In the genomic region with DNA sequence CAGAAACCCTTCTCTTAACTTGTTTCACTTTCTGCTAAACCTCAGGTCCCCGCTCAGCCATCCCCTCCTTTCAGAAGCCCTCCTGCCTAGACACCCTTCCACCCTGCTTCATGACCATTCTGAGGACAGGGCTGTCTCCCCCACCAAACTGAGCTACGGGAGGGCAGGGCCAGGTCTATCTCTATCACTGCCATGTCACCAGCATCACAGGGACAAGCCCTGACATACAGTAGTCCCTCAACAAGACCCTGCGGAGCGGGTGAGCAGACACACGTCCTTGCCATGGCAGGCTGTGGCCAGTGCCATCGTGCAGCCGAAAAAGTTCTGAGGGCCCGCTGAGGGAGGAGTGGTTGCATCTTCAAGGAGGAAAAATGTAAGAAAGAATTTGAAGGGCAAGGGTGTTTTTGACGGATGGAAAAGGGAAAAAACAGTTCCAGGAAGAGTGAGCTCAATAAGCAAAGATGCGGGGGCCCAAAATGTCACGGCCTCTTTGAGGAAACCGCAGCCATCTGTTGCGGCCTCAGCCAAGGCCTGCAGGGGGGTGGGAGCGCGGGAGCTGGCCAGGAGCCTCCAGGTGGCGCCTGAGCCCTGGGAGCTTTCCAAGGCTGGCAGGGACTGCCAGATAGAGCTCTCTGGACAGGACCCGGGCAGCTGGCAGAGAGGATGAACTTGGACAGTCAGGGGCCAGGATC, we compare ENCODE assay signal across 6 cellular contexts. TPM values are rescaled to one million over a fixed set of nuclear protein-coding genes. Genes with fewer than 3 reads are reported as not detected.
DNase-seq lines count a peak whose midpoint lies in the region; ATAC-seq, FAIRE-seq and TF ChIP-seq lines count a peak whose summit lies in the region.

No MANE protein-coding gene starts in this region.

- DNase-seq in NCI-H226 (peak; percentile 58), K562 (ENCODE audit: extremely low read depth in 1 of 4, low spot score in 3 of 4) (peak; percentile 65 to 81 (median 73)), neural crest cell (ENCODE audit: low read depth, low spot score) (peak; percentile 45)

- FAIRE-seq in K562 (lab: Jason Lieb, UNC), result no peak

- H3K4me3 Mint-ChIP-seq in neural crest cell, result no peak overlapping the region

- no TSS peak for BruUV-seq in K562 (replicated peaks; lab: Mats Ljungman, UMichigan)

- no peak overlapping the region for H3K4me3 ChIP-seq in K562

- H3K27me3 Mint-ChIP-seq in neural crest cell (ENCODE audit: low read depth), result no peaks in the 10 kb centered on the region

- H3K9me1 ChIP-seq in K562 (ENCODE audit: control insufficient read depth, insufficient read depth, low read length), result no peaks in the 10 kb centered on the region

- peak; percentile 67 to 83 for TF ChIP-seq RAD21 in K562 (CRISPR knock-in tag; conservative IDR thresholded peaks at IDR 0.05 in 1 of 2, IDR thresholded peaks at IDR 0.05 in 1 of 2)

- TF ChIP-seq CTCF in GM12874 (IDR thresholded peaks at IDR 0.05; ENCODE audit: insufficient read depth, low read depth, low read length), result peak; percentile 58
- peak; percentile 77 to 97 (median 86) for TF ChIP-seq CTCF in K562 (IDR thresholded peaks at IDR 0.05 in 2 of 3, conservative IDR thresholded peaks at IDR 0.05 in 1 of 3; ENCODE audit: insufficient read depth in 2 of 3, low read depth in 1 of 3, low read length in 3 of 3)
- TF ChIP-seq CTCF in neural crest cell (conservative IDR thresholded peaks at IDR 0.05), result peak; percentile 57

- H3K4me1 ChIP-seq in K562 (replicated peaks in 1 of 2; ENCODE audit: control insufficient read depth in 2 of 2, insufficient read depth in 2 of 2, low read length in 2 of 2), result peaks cover 28 to 35% of the 10 kb centered on the region in 2 experiments

- intact Hi-C loops in K562 (cut with micrococcal nuclease), result loop anchor here (1.0 to 5.0 kb wide), 2 partner anchors 18 to 136 kb away; no protein-coding TSS in a partner anchor

- H4K20me1 ChIP-seq in K562 (replicated peaks; ENCODE audit: control insufficient read depth, insufficient read depth, low read length), result no peaks in the 10 kb centered on the region

- peak overlapping the region in 1 of 2 experiments; percentile 84; a peak in 2 of 4 replicates for H3K9ac ChIP-seq in K562 (ENCODE audit: insufficient read depth in 1 of 2, low read depth in 2 of 2, low read length in 2 of 2)

- in situ Hi-C loops in K562 (cut with MboI), result no loop called here

- no peaks in the 10 kb centered on the region for H3K27me3 ChIP-seq in K562 (ENCODE audit: control insufficient read depth in 2 of 2, insufficient read depth in 2 of 2, low read length in 2 of 2)

- H3K27ac Mint-ChIP-seq in neural crest cell (ENCODE audit: unreplicated experiment), result peak overlapping the region; percentile 91

- CTCF ChIA-PET in K562 (lab: Yijun Ruan, JAX; ENCODE audit: low intra/inter-chr PET ratio), result interaction anchor here (0.5 to 4.3 kb wide), 3 partner anchors 45 to 137 kb away, joined by 3 to 26 read pairs (median 6); a partner anchor contains a TSS

- no peak for TF ChIP-seq POLR2A in K562 (conservative IDR thresholded peaks at IDR 0.05)

- TF ChIP-seq EP300 in K562 (IDR thresholded peaks at IDR 0.05; ENCODE audit: low read length), result peak; percentile 9; the same call in 1 of the 2 replicates

- no peaks in the 10 kb centered on the region for H3K9me3 Mint-ChIP-seq in neural crest cell

- H3K27ac ChIP-seq in K562 (ENCODE audit: extremely low read depth, low read depth, low read length), result no peak overlapping the region

- no peaks in the 10 kb centered on the region for H3K36me3 ChIP-seq in K562 (ENCODE audit: control insufficient read depth, insufficient read depth, low read length)

- peak overlapping the region; percentile 46 for H2AFZ ChIP-seq in K562 (ENCODE audit: low read depth, low read length)

- ATAC-seq in K562 (peak; percentile 85), HG02610 (IDR thresholded peaks at IDR 0.05; ENCODE audit: unreplicated experiment) (no peak), GM19023 (IDR thresholded peaks at IDR 0.05; ENCODE audit: unreplicated experiment) (no peak)

- H3K9me3 ChIP-seq in K562 (replicated peaks; ENCODE audit: control insufficient read depth, insufficient read depth, low read depth, low read length), result no peaks in the 10 kb centered on the region

- POLR2A ChIA-PET in K562 (lab: Yijun Ruan, JAX), result interaction anchor here (0.9 to 1.5 kb wide), 5 partner anchors 10 to 150 kb away, joined by 3 to 4 read pairs (median 3); no protein-coding TSS in a partner anchor

- H3K4me2 ChIP-seq in K562 (ENCODE audit: insufficient read depth, low read length), result peak overlapping the region; percentile 39

- H3K4me1 Mint-ChIP-seq in neural crest cell, result peaks cover 26% of the 10 kb centered on the region

- 32% methylated on average over 16 of the region's 17 CpGs for WGBS in K562 (ENCODE audit: insufficient coverage, low coverage, missing lambda C conversion rate)

- H3K79me2 ChIP-seq in K562 (ENCODE audit: control insufficient read depth, insufficient read depth, low read length), result no peaks in the 10 kb centered on the region

- no peaks in the 10 kb centered on the region for H3K36me3 Mint-ChIP-seq in neural crest cell (ENCODE audit: low read depth)

RNA-seq across cellular contexts. Expression of a gene that starts 8.1 kb away (rescaled TPM):
- total RNA-seq in K562 (2011; cell fraction: chromatin; rRNA removed; ENCODE audit: low replicate concordance), result 3.0 and 9.9 TPM in 2 replicates
- total RNA-seq in K562 (2011; cell fraction: nucleolus; rRNA removed), result 4.3 and 7.3 TPM in 2 replicates
- 3.1 and 3.6 TPM in 2 replicates for total RNA-seq in K562 (2011; cell fraction: nucleoplasm; rRNA removed)
- total RNA-seq in K562 (2014; rRNA removed) (0.61 and 1.5 TPM in 2 replicates), K562 (2014; rRNA removed; fragmentation: Illumina TruSeq; extraction: Trizol) (0.18 and 0.45 TPM in 2 replicates), K562 (2015; rRNA removed; fragmentation: Illumina TruSeq; extraction: Trizol) (0.30 and 0.36 TPM in 2 replicates), K562 (2021) (1.4 and 1.9 TPM in 2 replicates), neural crest cell (not detected in 2 replicates)
- polyA plus RNA-seq in K562 (2011; rRNA removed) (1.7 and 2.0 TPM in 2 replicates), K562 (2014; fragmentation: Illumina TruSeq; extraction: Trizol) (0.58 and 0.65 TPM in 2 replicates), K562 (2014; fragmentation: Nextera tagmentation; extraction: Ambion mirVana) (under 1 TPM in 1 of 2 experiments, not detected in 1; 0.11 TPM), K562 (2014; rRNA removed) (1.7 and 3.4 TPM in 2 replicates)
- polyA plus RNA-seq in K562 (2011; cell fraction: cytosol; rRNA removed), result 1.6 and 7.6 TPM in 2 replicates
- 3.7 and 12.1 TPM in 2 replicates for polyA plus RNA-seq in K562 (2011; cell fraction: nucleus; rRNA removed)
- 0.46 and 0.89 TPM in 2 replicates for polyA plus RNA-seq in K562 (2012)
- 0.24 and 0.35 TPM in 2 replicates for polyA minus RNA-seq in K562 (2011; rRNA and poly(A)+ RNA removed)
- polyA minus RNA-seq in K562 (2011; cell fraction: cytosol; rRNA and poly(A)+ RNA removed), result 0.38 TPM in 1 of 2 replicates, not detected in the other
- polyA minus RNA-seq in K562 (2011; cell fraction: nucleus; rRNA and poly(A)+ RNA removed), result 1.1 and 1.2 TPM in 2 replicates

RNA-seq across cellular contexts. Expression of a gene that starts 15.6 kb away (rescaled TPM):
- total RNA-seq in K562 (2011; cell fraction: chromatin; rRNA removed; ENCODE audit: low replicate concordance), result 68.2 and 118 TPM in 2 replicates
- total RNA-seq in K562 (2011; cell fraction: nucleolus; rRNA removed), result 47.8 and 53.5 TPM in 2 replicates
- 91.9 and 153 TPM in 2 replicates for total RNA-seq in K562 (2011; cell fraction: nucleoplasm; rRNA removed)
- total RNA-seq in K562 (2014; rRNA removed) (149 and 180 TPM in 2 replicates), K562 (2014; rRNA removed; fragmentation: Illumina TruSeq; extraction: Trizol) (126 and 150 TPM in 2 replicates), K562 (2015; rRNA removed; fragmentation: Illumina TruSeq; extraction: Trizol) (154 and 156 TPM in 2 replicates), K562 (2021) (277 TPM in 2 replicates), neural crest cell (436 TPM in 2 replicates)
- polyA plus RNA-seq in K562 (2011; rRNA removed) (255 and 327 TPM in 2 replicates), K562 (2014; fragmentation: Illumina TruSeq; extraction: Trizol) (307 and 350 TPM in 2 replicates), K562 (2014; fragmentation: Nextera tagmentation; extraction: Ambion mirVana) (10 to 100 TPM; 34.6 to 40.2 TPM), K562 (2014; rRNA removed) (266 and 273 TPM in 2 replicates)
- 230 and 235 TPM in 2 replicates for polyA plus RNA-seq in K562 (2011; cell fraction: cytosol; rRNA removed)
- 152 and 155 TPM in 2 replicates for polyA plus RNA-seq in K562 (2011; cell fraction: nucleus; rRNA removed)
- polyA plus RNA-seq in K562 (2012), result 203 and 388 TPM in 2 replicates
- 333 and 438 TPM in 2 replicates for polyA minus RNA-seq in K562 (2011; rRNA and poly(A)+ RNA removed)
- polyA minus RNA-seq in K562 (2011; cell fraction: cytosol; rRNA and poly(A)+ RNA removed), result 82.3 and 91.6 TPM in 2 replicates
- 20.3 and 36.9 TPM in 2 replicates for polyA minus RNA-seq in K562 (2011; cell fraction: nucleus; rRNA and poly(A)+ RNA removed)

RNA-seq across cellular contexts. Expression of a gene that starts 19.2 kb away (rescaled TPM):
- total RNA-seq in K562 (2011; cell fraction: chromatin; rRNA removed; ENCODE audit: low replicate concordance), result not detected in 2 replicates
- not detected in 2 replicates for total RNA-seq in K562 (2011; cell fraction: nucleolus; rRNA removed)
- not detected in 2 replicates for total RNA-seq in K562 (2011; cell fraction: nucleoplasm; rRNA removed)
- total RNA-seq in K562 (2014; rRNA removed) (not detected in 2 replicates), K562 (2014; rRNA removed; fragmentation: Illumina TruSeq; extraction: Trizol) (not detected in 2 replicates), K562 (2015; rRNA removed; fragmentation: Illumina TruSeq; extraction: Trizol) (not detected in 2 replicates), K562 (2021) (not detected in 2 replicates), neural crest cell (not detected in 2 replicates)
- polyA plus RNA-seq in K562 (2011; rRNA removed) (not detected in 2 replicates), K562 (2014; fragmentation: Illumina TruSeq; extraction: Trizol) (not detected in 2 replicates), K562 (2014; fragmentation: Nextera tagmentation; extraction: Ambion mirVana) (1 to 10 TPM in 1 of 2 experiments, not detected in 1; 1.3 TPM), K562 (2014; rRNA removed) (not detected in 2 replicates)
- polyA plus RNA-seq in K562 (2011; cell fraction: cytosol; rRNA removed), result not detected in 2 replicates
- not detected in 2 replicates for polyA plus RNA-seq in K562 (2011; cell fraction: nucleus; rRNA removed)
- polyA plus RNA-seq in K562 (2012), result not detected in 2 replicates
- polyA minus RNA-seq in K562 (2011; rRNA and poly(A)+ RNA removed), result not detected in 2 replicates
- not detected in 2 replicates for polyA minus RNA-seq in K562 (2011; cell fraction: cytosol; rRNA and poly(A)+ RNA removed)
- not detected in 2 replicates for polyA minus RNA-seq in K562 (2011; cell fraction: nucleus; rRNA and poly(A)+ RNA removed)

RNA-seq across cellular contexts. Expression of a gene that starts 44.2 kb away (rescaled TPM):
- total RNA-seq in K562 (2011; cell fraction: chromatin; rRNA removed; ENCODE audit: low replicate concordance), result 6.5 and 10.4 TPM in 2 replicates
- 5.1 and 6.8 TPM in 2 replicates for total RNA-seq in K562 (2011; cell fraction: nucleolus; rRNA removed)
- total RNA-seq in K562 (2011; cell fraction: nucleoplasm; rRNA removed), result 6.0 and 8.6 TPM in 2 replicates
- total RNA-seq in K562 (2014; rRNA removed), result 4.7 and 6.5 TPM in 2 replicates
- 2.8 TPM in 2 replicates for total RNA-seq in K562 (2014; rRNA removed; fragmentation: Illumina TruSeq; extraction: Trizol)
- total RNA-seq in K562 (2015; rRNA removed; fragmentation: Illumina TruSeq; extraction: Trizol), result 2.3 and 2.5 TPM in 2 replicates
- total RNA-seq in K562 (2021), result 5.9 and 6.5 TPM in 2 replicates
- polyA plus RNA-seq in K562 (2011; rRNA removed), result 3.3 and 3.5 TPM in 2 replicates
- polyA plus RNA-seq in K562 (2011; cell fraction: cytosol; rRNA removed), result 3.0 and 6.0 TPM in 2 replicates
- polyA plus RNA-seq in K562 (2011; cell fraction: nucleus; rRNA removed), result 3.7 and 5.0 TPM in 2 replicates
- polyA plus RNA-seq in K562 (2012), result 1.3 and 2.1 TPM in 2 replicates
- 4.1 and 4.2 TPM in 2 replicates for polyA plus RNA-seq in K562 (2014; fragmentation: Illumina TruSeq; extraction: Trizol)
- under 1 TPM; 0.67 to 0.83 TPM for polyA plus RNA-seq in K562 (2014; fragmentation: Nextera tagmentation; extraction: Ambion mirVana)
- polyA plus RNA-seq in K562 (2014; rRNA removed), result 3.3 and 5.1 TPM in 2 replicates
- 1.9 and 3.0 TPM in 2 replicates for polyA minus RNA-seq in K562 (2011; rRNA and poly(A)+ RNA removed)
- polyA minus RNA-seq in K562 (2011; cell fraction: cytosol; rRNA and poly(A)+ RNA removed), result 2.0 and 2.5 TPM in 2 replicates
- 0.67 and 1.1 TPM in 2 replicates for polyA minus RNA-seq in K562 (2011; cell fraction: nucleus; rRNA and poly(A)+ RNA removed)
- 6.5 and 7.4 TPM in 2 replicates for total RNA-seq in neural crest cell
